Comparison of ENCODE assay signal across 15 cellular contexts in genomic region chr17:79001190-79002020, GRCh38. TPM values are rescaled to one million over a fixed set of nuclear protein-coding genes. Genes with fewer than 3 reads are reported as not detected.
DNase-seq lines count a peak whose midpoint lies in the region; ATAC-seq and TF ChIP-seq lines count a peak whose summit lies in the region.
"Had no signal": no experiment of that assay in that cellular context is flagged by ENCODE, and none has a peak within 500 bp of the region (broad histone marks: within the 10 kb centered on the region; RNA-seq: fewer than 3 reads in every experiment).

No MANE protein-coding gene starts in this region.

- H3K4me1 ChIP-seq in mucosa of rectum (ENCODE audit: control insufficient read depth in 2 of 2, insufficient read depth in 2 of 2, low read length in 2 of 2) (peaks cover 65 to 79% of the 10 kb centered on the region in 2 donors), transverse colon (peaks cover 15 to 80% (median 71%) of the 10 kb centered on the region in 4 donors)

- WGBS in transverse colon (ENCODE audit: low coverage in 1 of 2), 2 donors = 73% methylated on average over 19 of the region's 19 CpGs; no CpG with 5 or more reads in 1 of the 2 donors

- peak overlapping the region in 1 of 2 donors; percentile 66 for H3K9ac ChIP-seq in mucosa of rectum (ENCODE audit: low read depth in 1 of 2, low read length in 2 of 2)
- H3K9ac ChIP-seq: SK-N-SH had no signal

- peaks cover 31% of the 10 kb centered on the region for H3K4me1 Mint-ChIP-seq in activated naive CD4-positive, alpha-beta T cell treated with anti-CD3 and anti-CD28 coated beads, Interleukin-2, amount 50 U/mL, for 24 hours
- peaks cover 13% of the 10 kb centered on the region for H3K4me1 Mint-ChIP-seq in activated naive CD8-positive, alpha-beta T cell treated with anti-CD3 and anti-CD28 coated beads, Interleukin-2, amount 50 U/mL, for 24 hours

- H3K9me3 ChIP-seq in mucosa of rectum (ENCODE audit: control insufficient read depth in 2 of 2, low read length in 2 of 2) (no peaks in the 10 kb centered on the region), transverse colon (no peaks in the 10 kb centered on the region)
- H3K9me3 ChIP-seq: lower lobe of right lung, SK-N-SH had no signal

- no peak for ATAC-seq in activated naive CD8-positive, alpha-beta T cell treated with anti-CD3 and anti-CD28 coated beads, Interleukin-2, amount 50 U/mL, for 24 hours
- no peak for ATAC-seq in HG02885 (IDR thresholded peaks at IDR 0.05; ENCODE audit: poor library complexity, unreplicated experiment)
- ATAC-seq in GM18520 (IDR thresholded peaks at IDR 0.05; ENCODE audit: unreplicated experiment) = no peak
- ATAC-seq: activated T-helper 17 cell treated with anti-CD3 and anti-CD28 coated beads, Interleukin-2, amount 50 U/mL, for 72 hours; lower lobe of right lung had no signal

- no peak for TF ChIP-seq EP300 in transverse colon (IDR thresholded peaks at IDR 0.05; ENCODE audit: low read depth)

- H3K27ac ChIP-seq in mucosa of rectum (ENCODE audit: low read depth in 2 of 2, low read length in 2 of 2) (peak overlapping the region; percentile 59 to 61), transverse colon (peak overlapping the region; percentile 16 to 89 (median 82))
- H3K27ac ChIP-seq: lower lobe of right lung had no signal

- DNase-seq in activated naive CD4-positive, alpha-beta T cell treated with Interleukin-2 at 50 U/mL for 16 hours = no peak
- DNase-seq in activated naive CD8-positive, alpha-beta T cell treated with anti-CD3 and anti-CD28 coated beads, Interleukin-2, amount 50 U/mL, for 24 hours = no peak
- DNase-seq in transverse colon (no peak), HK-2 (ENCODE audit: unreplicated experiment) (no peak)
- DNase-seq: activated CD4-positive, alpha-beta T cell treated with anti-CD3 and anti-CD28 coated beads, Interleukin-2, amount 50 U/mL, for 4 hours; effector memory CD4-positive, alpha-beta T cell; lower lobe of right lung; NCI-H1436 treated with DMSO at 0.1 percent for 48 hours; stimulated activated naive CD4-positive, alpha-beta T cell treated with Interleukin-2 at 50 U/mL for 16 hours had no signal

- H3K4me3 ChIP-seq in mucosa of rectum (ENCODE audit: low read length in 2 of 2) (peak overlapping the region; percentile 28 to 45), transverse colon (no peak overlapping the region)
- H3K4me3 ChIP-seq: lower lobe of right lung had no signal

- no peaks in the 10 kb centered on the region for H3K27me3 ChIP-seq in mucosa of rectum (ENCODE audit: control insufficient read depth in 2 of 2, insufficient read depth in 2 of 2, low read length in 2 of 2)
- no peaks in the 10 kb centered on the region for H3K27me3 ChIP-seq in transverse colon

- no peaks in the 10 kb centered on the region for H3K36me3 Mint-ChIP-seq in activated naive CD4-positive, alpha-beta T cell treated with anti-CD3 and anti-CD28 coated beads, Interleukin-2, amount 50 U/mL, for 24 hours
- H3K36me3 Mint-ChIP-seq in activated naive CD8-positive, alpha-beta T cell treated with anti-CD3 and anti-CD28 coated beads, Interleukin-2, amount 50 U/mL, for 24 hours (ENCODE audit: low read depth) = peaks cover 13% of the 10 kb centered on the region

- no peak for TF ChIP-seq CTCF in transverse colon (IDR thresholded peaks at IDR 0.05)

- H3K9me3 Mint-ChIP-seq in activated naive CD4-positive, alpha-beta T cell treated with anti-CD3 and anti-CD28 coated beads, Interleukin-2, amount 50 U/mL, for 24 hours = no peaks in the 10 kb centered on the region
- no peaks in the 10 kb centered on the region for H3K9me3 Mint-ChIP-seq in activated naive CD8-positive, alpha-beta T cell treated with anti-CD3 and anti-CD28 coated beads, Interleukin-2, amount 50 U/mL, for 24 hours
- H3K9me3 Mint-ChIP-seq: activated T-helper 17 cell treated with anti-CD3 and anti-CD28 coated beads, Interleukin-2, amount 50 U/mL, for 72 hours had no signal

- no peak overlapping the region for H3K4me3 Mint-ChIP-seq in activated naive CD4-positive, alpha-beta T cell treated with anti-CD3 and anti-CD28 coated beads, Interleukin-2, amount 50 U/mL, for 24 hours
- no peak overlapping the region for H3K4me3 Mint-ChIP-seq in activated naive CD8-positive, alpha-beta T cell treated with anti-CD3 and anti-CD28 coated beads, Interleukin-2, amount 50 U/mL, for 24 hours
- H3K4me3 Mint-ChIP-seq: activated T-helper 17 cell treated with anti-CD3 and anti-CD28 coated beads, Interleukin-2, amount 50 U/mL, for 72 hours had no signal

- no peaks in the 10 kb centered on the region for H3K27me3 Mint-ChIP-seq in activated naive CD4-positive, alpha-beta T cell treated with anti-CD3 and anti-CD28 coated beads, Interleukin-2, amount 50 U/mL, for 24 hours
- no peaks in the 10 kb centered on the region for H3K27me3 Mint-ChIP-seq in activated naive CD8-positive, alpha-beta T cell treated with anti-CD3 and anti-CD28 coated beads, Interleukin-2, amount 50 U/mL, for 24 hours
- H3K27me3 Mint-ChIP-seq: activated T-helper 17 cell treated with anti-CD3 and anti-CD28 coated beads, Interleukin-2, amount 50 U/mL, for 72 hours had no signal

- H3K36me3 ChIP-seq in mucosa of rectum (ENCODE audit: control insufficient read depth in 2 of 2, insufficient read depth in 2 of 2, low read length in 2 of 2) (peaks cover 27 to 32% of the 10 kb centered on the region in 2 donors), transverse colon (no peaks in the 10 kb centered on the region)

- TF ChIP-seq POLR2A in transverse colon (IDR thresholded peaks at IDR 0.05) = no peak

- intact Hi-C loops in transverse colon (cut with DNase I; ENCODE audit: low total_unique reads) = no loop called here

- in situ Hi-C loops in transverse colon (cut with MboI; ENCODE audit: low pct_ligation_motif_present in 1 of 4, low pct_unique_long_range_greater_than_20kb in 1 of 4, low sequenced_read_pairs in 3 of 4) = no loop called here

- H3K27ac Mint-ChIP-seq in activated naive CD4-positive, alpha-beta T cell treated with anti-CD3 and anti-CD28 coated beads, Interleukin-2, amount 50 U/mL, for 24 hours = peak overlapping the region; percentile 76
- H3K27ac Mint-ChIP-seq in activated naive CD8-positive, alpha-beta T cell treated with anti-CD3 and anti-CD28 coated beads, Interleukin-2, amount 50 U/mL, for 24 hours = peak overlapping the region; percentile 7

RNA-seq across cellular contexts. Expression of gene CANT1, which starts 8.2 kb away (rescaled TPM):
- total RNA-seq in transverse colon = 100 to 1,000 TPM in 3 of 4 donors, 10 to 100 TPM in 1; 89.4 to 231 (median 138) TPM

RNA-seq across cellular contexts. Expression of gene LGALS3BP, which starts 21.7 kb away (rescaled TPM):
- total RNA-seq in transverse colon = 1,000 to 10,000 TPM in 2 of 4 donors, 100 to 1,000 TPM in 2; 796 to 1,440 (median 1,077) TPM

RNA-seq across cellular contexts. Expression of gene C1QTNF1, which starts 22.6 kb away (rescaled TPM):
- 10 to 100 TPM in 2 of 4 donors, 1 to 10 TPM in 2; 5.4 to 35.5 (median 12.0) TPM for total RNA-seq in transverse colon
- total RNA-seq: activated T-helper 17 cell treated with anti-CD3 and anti-CD28 coated beads, Interleukin-2, amount 50 U/mL, for 72 hours had no signal

Comparison
In these comparisons a context has a peak if more than half of its experiments do, and no peak if none do; other contexts are left out.
1. H3K4me3 ChIP-seq: peak in mucosa of rectum (2 of 2); none in transverse colon (0 of 4).